In the genomic region with DNA sequence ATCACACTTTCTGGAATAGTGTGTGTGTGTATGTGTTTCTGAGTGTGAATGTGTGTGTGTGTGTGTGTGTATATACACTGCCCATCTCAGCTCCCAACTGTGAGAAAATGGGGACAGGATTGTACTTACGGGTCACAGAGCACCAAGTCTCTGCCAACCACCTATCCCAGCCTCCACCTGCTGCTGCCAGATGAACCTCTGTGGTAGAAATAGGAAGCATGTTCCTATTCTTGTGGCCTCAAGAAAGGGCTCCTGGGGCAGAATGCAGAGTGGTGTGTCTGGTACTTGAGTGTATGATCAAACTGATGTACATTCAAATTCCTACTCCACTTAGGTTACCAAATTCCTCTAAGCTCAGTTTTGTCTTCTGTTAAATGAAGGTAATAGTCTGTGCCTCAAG, we compare ENCODE assay signal across 17 cellular contexts.
"Had no signal": no experiment of that assay in that cellular context is flagged by ENCODE, and none has a peak within 500 bp of the region (broad histone marks: within the 10 kb centered on the region; RNA-seq: fewer than 3 reads in every experiment).

No MANE protein-coding gene starts in this region.

- H3K4me1 ChIP-seq: tibial artery had no signal

- H3K27ac ChIP-seq: brain microvascular endothelial cell, coronary artery, left ventricle myocardium inferior, neutrophil, tibial artery had no signal

- H3K27me3 ChIP-seq: brain microvascular endothelial cell, neutrophil, tibial artery had no signal

- H3K36me3 ChIP-seq: brain microvascular endothelial cell, neutrophil, tibial artery had no signal

- DNase-seq: activated CD4-positive, alpha-beta T cell treated with anti-CD3 and anti-CD28 coated beads, Interleukin-2, amount 10 ng/mL, durations not matched to agents 7 days and 5 days; activated naive CD4-positive, alpha-beta T cell treated with anti-CD3 and anti-CD28 coated beads, Interleukin-2, amount 10 ng/mL, durations not matched to agents 7 days and 5 days; amniotic stem cell; brain microvascular endothelial cell; foreskin fibroblast; glutamatergic neuron; hypothalamus; left ventricle myocardium inferior; mucosa of descending colon; natural killer cell; stimulated activated CD4-positive, alpha-beta T cell treated with anti-CD3 and anti-CD28 coated beads, Interleukin-1b, Interleukin-23, amount 100 ng/mL, for 48 hours; T-helper 9 cell; tibial artery had no signal

- ATAC-seq: mucosa of descending colon, natural killer cell had no signal

- H3K27ac Mint-ChIP-seq: activated CD4-positive, alpha-beta T cell treated with anti-CD3 and anti-CD28 coated beads, Interleukin-2, amount 10 ng/mL, durations not matched to agents 7 days and 5 days; activated naive CD4-positive, alpha-beta T cell treated with anti-CD3 and anti-CD28 coated beads, Interleukin-2, amount 10 ng/mL, durations not matched to agents 7 days and 5 days; activated T-helper 2 cell treated with anti-CD3 and anti-CD28 coated beads, Interferon-gamma antibody, Interleukin-2, Interleukin-4, amounts not matched to agents 10 μg/mL and 5 μg/mL and 100 μg/mL, durations not matched to agents 14 hours and 24 hours and 36 hours; natural killer cell had no signal

- H3K36me3 Mint-ChIP-seq: natural killer cell had no signal

- H3K4me3 ChIP-seq: coronary artery, left ventricle myocardium inferior, mucosa of descending colon, tibial artery had no signal

- H3K27me3 Mint-ChIP-seq: activated naive CD4-positive, alpha-beta T cell treated with anti-CD3 and anti-CD28 coated beads, Interleukin-2, amount 10 ng/mL, durations not matched to agents 7 days and 5 days; central memory CD8-positive, alpha-beta T cell had no signal

- H3K9me3 ChIP-seq: mucosa of descending colon, neutrophil, tibial artery had no signal

- H3K4me3 Mint-ChIP-seq: activated CD4-positive, alpha-beta T cell treated with anti-CD3 and anti-CD28 coated beads, Interleukin-2, amount 10 ng/mL, durations not matched to agents 7 days and 5 days; activated naive CD4-positive, alpha-beta T cell treated with anti-CD3 and anti-CD28 coated beads, Interleukin-2, amount 10 ng/mL, durations not matched to agents 7 days and 5 days had no signal
